13 cellular contexts compared by ENCODE assay signal in genomic region chr2:17800219-17800618, GRCh38. TPM values are rescaled to one million over a fixed set of nuclear protein-coding genes. Genes with fewer than 3 reads are reported as not detected.
A peak's percentile ranks its signal among the peaks of the same experiment; 100 is the strongest.
DNase-seq lines count a peak whose midpoint lies in the region; ATAC-seq and TF ChIP-seq lines count a peak whose summit lies in the region.
"Had no signal": no experiment of that assay in that cellular context is flagged by ENCODE, and none has a peak within 500 bp of the region (broad histone marks: within the 10 kb centered on the region; RNA-seq: fewer than 3 reads in every experiment).

No MANE protein-coding gene starts in this region.

- H3K27me3 ChIP-seq in mammary epithelial cell (ENCODE audit: insufficient read depth, low read length) (no peaks in the 10 kb centered on the region), SJCRH30 (no peaks in the 10 kb centered on the region), right atrium auricular region (no peaks in the 10 kb centered on the region)
- H3K27me3 ChIP-seq: SJSA1 had no signal

- H3K4me1 Mint-ChIP-seq in MCF 10A (ENCODE audit: insufficient read depth, unreplicated experiment) = no peaks in the 10 kb centered on the region
- peaks cover 47% of the 10 kb centered on the region for H3K4me1 Mint-ChIP-seq in stimulated activated memory B cell treated with anti-CD40 and anti-IgM and Interleukin-4, amounts not matched to agents 10 μg/mL and 1 μg/mL and 100 μg/mL, for 72 hours
- no peaks in the 10 kb centered on the region for H3K4me1 Mint-ChIP-seq in activated CD8-positive, alpha-beta memory T cell treated with anti-CD3 and anti-CD28 coated beads, Interleukin-2, amount 10 ng/mL, durations not matched to agents 7 days and 5 days

- DNase-seq in mammary epithelial cell (peak; percentile 52), MCF 10A (ENCODE audit: unreplicated experiment) (no peak), SJCRH30 (peak; percentile 97 to 100), right atrium auricular region (ENCODE audit: low spot score) (peak; percentile 58), hepatic stellate cell (ENCODE audit: low spot score) (no peak)
- DNase-seq in activated CD8-positive, alpha-beta memory T cell treated with anti-CD3 and anti-CD28 coated beads, Interleukin-2, amount 10 ng/mL, durations not matched to agents 7 days and 5 days = no peak
- DNase-seq: GF-D8, NCI-H1436 treated with DMSO at 0.1 percent for 48 hours had no signal

- H3K4me2 ChIP-seq in mammary epithelial cell (ENCODE audit: insufficient read depth, low read depth, low read length) = no peak overlapping the region

- H3K27ac ChIP-seq in mammary epithelial cell (ENCODE audit: insufficient read depth, low read depth, low read length) = no peak overlapping the region
- H3K27ac ChIP-seq in SJCRH30 = peak overlapping the region; percentile 99
- H3K27ac ChIP-seq in right atrium auricular region = peak overlapping the region; percentile 62 to 68
- H3K27ac ChIP-seq: SJSA1 had no signal

- no peaks in the 10 kb centered on the region for H3K9me3 ChIP-seq in mammary epithelial cell (replicated peaks; ENCODE audit: insufficient read depth, low read length)
- no peaks in the 10 kb centered on the region for H3K9me3 ChIP-seq in SJCRH30 (replicated peaks)
- H3K9me3 ChIP-seq in right atrium auricular region = no peaks in the 10 kb centered on the region
- H3K9me3 ChIP-seq: SJSA1 had no signal

- no peaks in the 10 kb centered on the region for H3K79me2 ChIP-seq in mammary epithelial cell (ENCODE audit: insufficient read depth, low read length)

- H3K27ac Mint-ChIP-seq in MCF 10A (ENCODE audit: low read depth, unreplicated experiment) = no peak overlapping the region
- peak overlapping the region; percentile 51 for H3K27ac Mint-ChIP-seq in stimulated activated memory B cell treated with anti-CD40 and anti-IgM and Interleukin-4, amounts not matched to agents 10 μg/mL and 1 μg/mL and 100 μg/mL, for 72 hours
- no peak overlapping the region for H3K27ac Mint-ChIP-seq in activated CD8-positive, alpha-beta memory T cell treated with anti-CD3 and anti-CD28 coated beads, Interleukin-2, amount 10 ng/mL, durations not matched to agents 7 days and 5 days

- H3K36me3 ChIP-seq in mammary epithelial cell (ENCODE audit: insufficient read depth, low read length) (no peaks in the 10 kb centered on the region), SJCRH30 (no peaks in the 10 kb centered on the region), right atrium auricular region (no peaks in the 10 kb centered on the region)
- H3K36me3 ChIP-seq: SJSA1 had no signal

- BruUV-seq in mammary epithelial cell (replicated peaks; lab: Mats Ljungman, UMichigan) = no TSS peak
- no TSS peak for BruUV-seq in MCF 10A (replicated peaks; lab: Mats Ljungman, UMichigan)

- no peak overlapping the region for H2AFZ ChIP-seq in mammary epithelial cell (ENCODE audit: low read depth, low read length)

- no peak overlapping the region for H3K4me3 ChIP-seq in mammary epithelial cell (replicated peaks in 1 of 3; ENCODE audit: insufficient read depth in 1 of 3, low read depth in 2 of 3, low read length in 3 of 3)
- H3K4me3 ChIP-seq in SJCRH30 = peak overlapping the region; percentile 52
- H3K4me3 ChIP-seq in right atrium auricular region = no peak overlapping the region
- H3K4me3 ChIP-seq: SJSA1 had no signal

- intact Hi-C loops in mammary epithelial cell (cut with micrococcal nuclease) = no loop called here
- intact Hi-C loops in MCF 10A (cut with micrococcal nuclease) = no loop called here

- TF ChIP-seq CTCF in mammary epithelial cell (conservative IDR thresholded peaks at IDR 0.05 in 1 of 2, IDR thresholded peaks at IDR 0.05 in 1 of 2; ENCODE audit: extremely low read depth in 1 of 2, insufficient read depth in 1 of 2, low read depth in 1 of 2, low read length in 2 of 2) (no peak), MCF 10A (IDR thresholded peaks at IDR 0.05; ENCODE audit: unreplicated experiment) (no peak), right atrium auricular region (IDR thresholded peaks at IDR 0.05) (no peak)

- H3K9ac ChIP-seq in mammary epithelial cell (ENCODE audit: insufficient read depth, low read length) = no peak overlapping the region

- H3K36me3 Mint-ChIP-seq in MCF 10A (ENCODE audit: insufficient read depth, unreplicated experiment) = no peaks in the 10 kb centered on the region
- no peaks in the 10 kb centered on the region for H3K36me3 Mint-ChIP-seq in stimulated activated memory B cell treated with anti-CD40 and anti-IgM and Interleukin-4, amounts not matched to agents 10 μg/mL and 1 μg/mL and 100 μg/mL, for 72 hours
- H3K36me3 Mint-ChIP-seq in activated CD8-positive, alpha-beta memory T cell treated with anti-CD3 and anti-CD28 coated beads, Interleukin-2, amount 10 ng/mL, durations not matched to agents 7 days and 5 days = no peaks in the 10 kb centered on the region

- H3K27me3 Mint-ChIP-seq in MCF 10A (ENCODE audit: insufficient read depth, unreplicated experiment) = no peaks in the 10 kb centered on the region
- H3K27me3 Mint-ChIP-seq in stimulated activated memory B cell treated with anti-CD40 and anti-IgM and Interleukin-4, amounts not matched to agents 10 μg/mL and 1 μg/mL and 100 μg/mL, for 72 hours = no peaks in the 10 kb centered on the region
- H3K27me3 Mint-ChIP-seq in activated CD8-positive, alpha-beta memory T cell treated with anti-CD3 and anti-CD28 coated beads, Interleukin-2, amount 10 ng/mL, durations not matched to agents 7 days and 5 days = peaks cover 31% of the 10 kb centered on the region

- no peak overlapping the region for H3K4me3 Mint-ChIP-seq in MCF 10A (ENCODE audit: unreplicated experiment)
- H3K4me3 Mint-ChIP-seq in stimulated activated memory B cell treated with anti-CD40 and anti-IgM and Interleukin-4, amounts not matched to agents 10 μg/mL and 1 μg/mL and 100 μg/mL, for 72 hours = no peak overlapping the region
- no peak overlapping the region for H3K4me3 Mint-ChIP-seq in activated CD8-positive, alpha-beta memory T cell treated with anti-CD3 and anti-CD28 coated beads, Interleukin-2, amount 10 ng/mL, durations not matched to agents 7 days and 5 days

- WGBS in mammary epithelial cell (ENCODE audit: low coverage, missing lambda C conversion rate) = 39% methylated on average over 5 of the region's 5 CpGs

- ATAC-seq in stimulated activated memory B cell treated with anti-CD40 and anti-IgM and Interleukin-4, amounts not matched to agents 10 μg/mL and 1 μg/mL and 100 μg/mL, for 72 hours = no peak
- no peak for ATAC-seq in HG03469 (IDR thresholded peaks at IDR 0.05; ENCODE audit: unreplicated experiment)
- ATAC-seq in activated CD8-positive, alpha-beta memory T cell treated with anti-CD3 and anti-CD28 coated beads, Interleukin-2, amount 10 ng/mL, durations not matched to agents 7 days and 5 days = no peak
- ATAC-seq: activated CD4-positive, CD25-positive, alpha-beta regulatory T cell treated with anti-CD3 and anti-CD28 coated beads, Interleukin-2, amount 50 U/mL, for 24 hours had no signal

- POLR2A ChIA-PET in MCF 10A (lab: Yijun Ruan, JAX) = interaction anchor here (4.0 kb wide), 1 partner anchor 12 kb away, joined by 10 read pairs; no protein-coding TSS in a partner anchor

- H3K4me1 ChIP-seq in mammary epithelial cell (ENCODE audit: insufficient read depth, low read length) = no peaks in the 10 kb centered on the region
- H3K4me1 ChIP-seq in SJCRH30 = peaks cover 44% of the 10 kb centered on the region
- H3K4me1 ChIP-seq in right atrium auricular region = peaks cover 0 to 24% of the 10 kb centered on the region in 2 donors
- H3K4me1 ChIP-seq: SJSA1 had no signal

- CTCF ChIA-PET in mammary epithelial cell (lab: Charles Lee; ENCODE audit: low non-redundant PET) = no interaction called here
- CTCF ChIA-PET in MCF 10A (lab: Yijun Ruan, JAX) = interaction anchor here (0.6 to 1.2 kb wide), 4 partner anchors 14 to 91 kb away, joined by 3 read pairs; partner anchors contain the start of gene GEN1
- CTCF ChIA-PET in activated CD8-positive, alpha-beta memory T cell treated with anti-CD3 and anti-CD28 coated beads, Interleukin-2, amount 10 ng/mL, durations not matched to agents 7 days and 5 days (lab: Charles Lee) = no interaction called here

- dilution Hi-C loops in mammary epithelial cell (cut with HindIII; ENCODE audit: low sequenced_read_pairs) = no loop called here

- no peaks in the 10 kb centered on the region for H4K20me1 ChIP-seq in mammary epithelial cell (ENCODE audit: insufficient read depth, low read length)

- in situ Hi-C loops in mammary epithelial cell (cut with MboI; ENCODE audit: low sequenced_read_pairs in 2 of 2) = no loop called here

- H3K9me3 Mint-ChIP-seq in MCF 10A (ENCODE audit: unreplicated experiment) = no peaks in the 10 kb centered on the region
- no peaks in the 10 kb centered on the region for H3K9me3 Mint-ChIP-seq in stimulated activated memory B cell treated with anti-CD40 and anti-IgM and Interleukin-4, amounts not matched to agents 10 μg/mL and 1 μg/mL and 100 μg/mL, for 72 hours
- no peaks in the 10 kb centered on the region for H3K9me3 Mint-ChIP-seq in activated CD8-positive, alpha-beta memory T cell treated with anti-CD3 and anti-CD28 coated beads, Interleukin-2, amount 10 ng/mL, durations not matched to agents 7 days and 5 days (ENCODE audit: low read depth)

RNA-seq across cellular contexts. Expression of gene MSGN1, which starts 16.0 kb away (rescaled TPM):
- total RNA-seq in mammary epithelial cell (not detected), MCF 10A (2022) (not detected in 2 replicates), right atrium auricular region (not detected)
- not detected for polyA plus RNA-seq in mammary epithelial cell
- polyA minus RNA-seq in mammary epithelial cell = not detected
- not detected in 2 replicates for total RNA-seq in SJCRH30 (2014; rRNA removed; shearing (Covaris generic))
- total RNA-seq in activated CD8-positive, alpha-beta memory T cell treated with anti-CD3 and anti-CD28 coated beads, Interleukin-2, amount 10 ng/mL, durations not matched to agents 7 days and 5 days = not detected
- total RNA-seq: mononuclear cell, SJSA1 had no signal

RNA-seq across cellular contexts. Expression of gene GEN1, which starts 46.3 kb away (rescaled TPM):
- total RNA-seq in mammary epithelial cell (10 to 100 TPM; 10.0 to 27.3 TPM), MCF 10A (2022) (13.5 and 19.8 TPM in 2 replicates), right atrium auricular region (1 to 10 TPM; 1.2 to 2.3 TPM)
- 7.4 TPM for polyA plus RNA-seq in mammary epithelial cell
- 23.6 TPM for polyA minus RNA-seq in mammary epithelial cell
- 46.8 and 63.1 TPM in 2 replicates for total RNA-seq in SJCRH30 (2014; rRNA removed; shearing (Covaris generic))
- 10 to 100 TPM; 40.0 to 48.7 TPM for total RNA-seq in activated CD8-positive, alpha-beta memory T cell treated with anti-CD3 and anti-CD28 coated beads, Interleukin-2, amount 10 ng/mL, durations not matched to agents 7 days and 5 days

RNA-seq across cellular contexts. Expression of gene SMC6, which starts 46.6 kb away (rescaled TPM):
- total RNA-seq in mammary epithelial cell = 10 to 100 TPM; 23.0 to 32.8 TPM
- polyA plus RNA-seq in mammary epithelial cell = 10.3 TPM
- polyA minus RNA-seq in mammary epithelial cell = 12.0 TPM
- total RNA-seq in MCF 10A (2022) = 21.0 and 24.7 TPM in 2 replicates
- 55.2 and 75.7 TPM in 2 replicates for total RNA-seq in SJCRH30 (2014; rRNA removed; shearing (Covaris generic))
- total RNA-seq in right atrium auricular region = 10 to 100 TPM in 1 of 2 donors, 1 to 10 TPM in 1; 6.1 to 12.2 TPM
- 10 to 100 TPM; 32.1 to 35.1 TPM for total RNA-seq in activated CD8-positive, alpha-beta memory T cell treated with anti-CD3 and anti-CD28 coated beads, Interleukin-2, amount 10 ng/mL, durations not matched to agents 7 days and 5 days

Comparison
In these comparisons a context has a peak if more than half of its experiments do, and no peak if none do; other contexts are left out.
1. DNase-seq: peak in mammary epithelial cell (single experiment), SJCRH30 (2 of 2) and right atrium auricular region (single experiment); none in MCF 10A (single experiment), hepatic stellate cell (single experiment) and activated CD8-positive, alpha-beta memory T cell treated with anti-CD3 and anti-CD28 coated beads, Interleukin-2, amount 10 ng/mL, durations not matched to agents 7 days and 5 days (single experiment).